ENCODE assay signal across 8 cellular contexts in genomic region chr9:4117835-4118610, GRCh38.
DNase-seq lines count a peak whose midpoint lies in the region; ATAC-seq and TF ChIP-seq lines count a peak whose summit lies in the region.

No MANE protein-coding gene starts in this region.

- ATAC-seq in GM18498 (IDR thresholded peaks at IDR 0.05; ENCODE audit: unreplicated experiment) = no peak

- H3K4me3 ChIP-seq in sigmoid colon (no peak overlapping the region), MG63 (no peak overlapping the region)

- peak; percentile 33 for DNase-seq in activated gamma-delta T cell treated with Interleukin-2 at 50 U/mL for 16 hours
- DNase-seq in activated gamma-delta T cell (lab: John Stamatoyannopoulos, UW) = no peak
- DNase-seq in UCSD-AML1 (lab: John Stamatoyannopoulos, UW; ENCODE audit: unreplicated experiment) = peak; percentile 40
- DNase-seq in dermis blood vessel endothelial cell = peak; percentile 13
- no peak for DNase-seq in sigmoid colon
- DNase-seq in amygdala (lab: John Stamatoyannopoulos, UW) = no peak
- DNase-seq in MG63 = no peak

- no peak for TF ChIP-seq EP300 in sigmoid colon (IDR thresholded peaks at IDR 0.05)

- peak in 3 of 4 experiments; percentile 8 to 33 (median 12) for TF ChIP-seq CTCF in sigmoid colon (IDR thresholded peaks at IDR 0.05)

- H3K27me3 ChIP-seq in sigmoid colon (no peaks in the 10 kb centered on the region), MG63 (no peaks in the 10 kb centered on the region)

- peaks cover 0 to 36% (median 32%) of the 10 kb centered on the region in 4 donors for H3K4me1 ChIP-seq in sigmoid colon

- H3K27ac ChIP-seq in sigmoid colon = peak overlapping the region in 1 of 4 donors; percentile 76

- H3K36me3 ChIP-seq in sigmoid colon = no peaks in the 10 kb centered on the region
- no peaks in the 10 kb centered on the region for H3K36me3 ChIP-seq in MG63

- 89 to 96% methylated on average over 67 of the region's 67 CpGs for WGBS in sigmoid colon, 2 donors

- intact Hi-C loops in sigmoid colon (cut with DNase I) = loop anchor here (5.0 kb wide), 1 partner anchor 386 kb away; no protein-coding TSS in a partner anchor

- H3K9me3 ChIP-seq in sigmoid colon (no peaks in the 10 kb centered on the region), MG63 (no peaks in the 10 kb centered on the region)

- no peak for TF ChIP-seq POLR2A in sigmoid colon (IDR thresholded peaks at IDR 0.05)

Comparison
In these comparisons a context has a peak if more than half of its experiments do, and no peak if none do; other contexts are left out.
1. DNase-seq: peak in activated gamma-delta T cell treated with Interleukin-2 at 50 U/mL for 16 hours (single experiment), UCSD-AML1 (single experiment) and dermis blood vessel endothelial cell (single experiment); none in activated gamma-delta T cell (single experiment), sigmoid colon (single experiment), amygdala (0 of 56) and MG63 (single experiment).